ENCODE assay signal across 18 cellular contexts in the genomic region with DNA sequence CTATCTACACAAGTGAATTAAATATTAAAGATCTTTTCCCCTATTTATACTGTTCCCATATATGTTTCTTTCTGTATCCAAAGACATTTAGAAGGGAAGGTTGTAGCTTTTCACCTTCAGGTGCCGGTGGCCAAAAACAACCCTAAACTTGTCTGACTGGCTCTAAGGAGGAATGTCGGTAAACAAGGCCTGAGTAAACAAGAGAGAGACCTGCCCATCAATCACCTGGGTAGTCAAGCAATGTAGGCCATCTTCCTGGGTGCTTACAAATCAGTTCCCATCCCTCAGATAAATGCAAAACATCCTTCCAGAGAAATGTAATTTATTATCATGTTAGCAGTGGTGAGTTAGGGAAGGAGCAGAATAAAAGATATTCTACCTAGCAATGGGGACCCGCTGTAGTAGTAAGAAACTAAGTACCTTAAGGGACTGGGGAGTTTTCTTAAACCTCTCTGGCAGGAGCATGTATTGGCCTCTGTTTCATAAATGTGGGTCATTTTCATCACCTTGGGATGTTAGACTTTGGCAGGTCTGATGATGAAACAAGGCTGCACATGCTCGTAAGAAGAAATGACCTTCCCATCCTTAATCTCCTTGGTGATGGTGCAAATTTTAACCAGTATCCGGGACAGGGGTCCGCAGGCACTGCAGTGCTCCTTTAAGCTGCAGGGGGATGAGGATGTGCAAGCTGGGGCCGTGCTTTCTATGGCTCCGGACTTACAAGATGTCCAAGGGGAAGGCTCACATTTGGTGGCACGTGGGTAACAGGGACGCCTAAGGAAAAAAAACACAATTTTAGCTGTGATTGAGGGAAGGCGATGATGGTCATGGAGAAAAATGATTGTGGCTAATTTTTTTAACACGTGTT. TPM values are rescaled to one million over a fixed set of nuclear protein-coding genes. Genes with fewer than 3 reads are reported as not detected.
DNase-seq lines count a peak whose midpoint lies in the region; ATAC-seq and TF ChIP-seq lines count a peak whose summit lies in the region.
"Had no signal": no experiment of that assay in that cellular context is flagged by ENCODE, and none has a peak within 500 bp of the region (broad histone marks: within the 10 kb centered on the region; RNA-seq: fewer than 3 reads in every experiment).

No MANE protein-coding gene starts in this region.

- no peak for DNase-seq in HFFc6
- DNase-seq in RWPE1 (ENCODE audit: low spot score), result peak; percentile 54
- peak; percentile 42 for DNase-seq in iPS-NIHi11 (ENCODE audit: low spot score)
- DNase-seq in cortex of kidney (lab: John Stamatoyannopoulos, UW), result no peak
- no peak for DNase-seq in left cardiac atrium
- DNase-seq: activated CD4-positive, alpha-beta T cell treated with anti-CD3 and anti-CD28 coated beads, Interleukin-2, amount 10 ng/mL, durations not matched to agents 24 days and 14 days; activated T-cell treated with anti-CD3 and anti-CD28 coated beads, Interleukin-2, amount 50 U/mL, for 48 hours; NCI-H1048; NCI-H446; Peyer's patch; right cardiac atrium; stimulated activated naive CD4-positive, alpha-beta T cell treated with Interleukin-2 at 50 U/mL for 16 hours had no signal

- no peak overlapping the region for H3K4me2 ChIP-seq in skeletal muscle satellite cell (ENCODE audit: low read length)

- peak overlapping the region; percentile 78 for H3K27ac Mint-ChIP-seq in HFFc6
- H3K27ac Mint-ChIP-seq: activated CD4-positive, alpha-beta T cell treated with anti-CD3 and anti-CD28 coated beads, Interleukin-2, amount 10 ng/mL, durations not matched to agents 24 days and 14 days; CD14-positive monocyte had no signal

- no peak for TF ChIP-seq CTCF in HFFc6 (IDR thresholded peaks at IDR 0.05)
- no peak for TF ChIP-seq CTCF in RWPE1 (conservative IDR thresholded peaks at IDR 0.05; ENCODE audit: low read depth)

- no peak overlapping the region for H3K4me3 ChIP-seq in skeletal muscle satellite cell (ENCODE audit: low read length)
- H3K4me3 ChIP-seq: Peyer's patch had no signal

- peaks cover 56% of the 10 kb centered on the region for H3K4me1 ChIP-seq in skeletal muscle satellite cell (ENCODE audit: control insufficient read depth, insufficient read depth, low read length)
- H3K4me1 ChIP-seq: Peyer's patch had no signal

- H3K9me3 ChIP-seq in skeletal muscle satellite cell (replicated peaks; ENCODE audit: low read length), result no peaks in the 10 kb centered on the region
- H3K9me3 ChIP-seq: Peyer's patch had no signal

- peaks cover 3% of the 10 kb centered on the region; the same call in 1 of the 2 replicates for H3K36me3 Mint-ChIP-seq in HFFc6 (ENCODE audit: low read depth)
- H3K36me3 Mint-ChIP-seq: CD14-positive monocyte had no signal

- no peaks in the 10 kb centered on the region for H3K36me3 ChIP-seq in skeletal muscle satellite cell (ENCODE audit: insufficient read depth, low read length)
- H3K36me3 ChIP-seq: Peyer's patch had no signal

- H3K4me1 Mint-ChIP-seq in HFFc6 (ENCODE audit: low read depth), result peaks cover 85% of the 10 kb centered on the region

- no peaks in the 10 kb centered on the region for H3K27me3 ChIP-seq in skeletal muscle satellite cell (ENCODE audit: control insufficient read depth, insufficient read depth, low read length)
- H3K27me3 ChIP-seq: Peyer's patch had no signal

- peak overlapping the region; percentile 84 for H3K9ac ChIP-seq in skeletal muscle satellite cell (ENCODE audit: low read depth, low read length)

- POLR2A ChIA-PET in RWPE1 (lab: Yijun Ruan, JAX; ENCODE audit: low non-redundant PET), result no interaction called here

- CTCF ChIA-PET in RWPE1 (lab: Yijun Ruan, JAX), result no interaction called here

- H3K27me3 Mint-ChIP-seq in HFFc6 (ENCODE audit: insufficient read depth), result no peaks in the 10 kb centered on the region

- H3K4me3 Mint-ChIP-seq in HFFc6, result no peak overlapping the region
- H3K4me3 Mint-ChIP-seq: activated CD4-positive, alpha-beta T cell treated with anti-CD3 and anti-CD28 coated beads, Interleukin-2, amount 10 ng/mL, durations not matched to agents 24 days and 14 days; CD14-positive monocyte had no signal

- H3K9me3 Mint-ChIP-seq in HFFc6, result no peaks in the 10 kb centered on the region
- H3K9me3 Mint-ChIP-seq: activated CD4-positive, alpha-beta T cell treated with anti-CD3 and anti-CD28 coated beads, Interleukin-2, amount 10 ng/mL, durations not matched to agents 24 days and 14 days had no signal

- no peak overlapping the region for H3K27ac ChIP-seq in RWPE1
- H3K27ac ChIP-seq: Peyer's patch had no signal

- ATAC-seq in GM18519 (IDR thresholded peaks at IDR 0.05; ENCODE audit: low FRiP score, unreplicated experiment) (no peak), left cardiac atrium (no peak), HG02623 (IDR thresholded peaks at IDR 0.05; ENCODE audit: unreplicated experiment) (no peak)
- ATAC-seq: right cardiac atrium had no signal

- intact Hi-C loops in left cardiac atrium (cut with DNase I), result no loop called here

RNA-seq across cellular contexts. Expression of a gene that starts 8.4 kb away (rescaled TPM):
- total RNA-seq in HFFc6 (2021; fragmentation: NEBNext Ultra II Directional; extraction: Animal tissue kit (Norgen Biotek cat#: 25700)), result not detected
- not detected in 2 replicates for total RNA-seq in skeletal muscle satellite cell (2012; rRNA removed)
- total RNA-seq in left cardiac atrium, result not detected
- total RNA-seq: activated CD4-positive, alpha-beta T cell treated with anti-CD3 and anti-CD28 coated beads, Interleukin-2, amount 10 ng/mL, durations not matched to agents 24 days and 14 days; HT1080; Peyer's patch; right cardiac atrium; T-helper 2 cell treated with Interferon-gamma antibody and Interleukin-4, amounts not matched to agents 100 ng/mL and 5 ng/mL, for 36 hours had no signal

RNA-seq across cellular contexts. Expression of a gene that starts 20.9 kb away (rescaled TPM):
- under 1 TPM in 1 of 6 experiments, not detected in 5; 0.14 TPM for total RNA-seq in HFFc6 (2021; fragmentation: NEBNext Ultra II Directional; extraction: Animal tissue kit (Norgen Biotek cat#: 25700))
- not detected in 2 replicates for total RNA-seq in skeletal muscle satellite cell (2012; rRNA removed)
- total RNA-seq in left cardiac atrium, result under 1 TPM in 1 of 2 donors, not detected in 1; 0.29 TPM
- total RNA-seq: activated CD4-positive, alpha-beta T cell treated with anti-CD3 and anti-CD28 coated beads, Interleukin-2, amount 10 ng/mL, durations not matched to agents 24 days and 14 days; HT1080; right cardiac atrium; T-helper 2 cell treated with Interferon-gamma antibody and Interleukin-4, amounts not matched to agents 100 ng/mL and 5 ng/mL, for 36 hours had no signal

RNA-seq across cellular contexts. Expression of a gene that starts 25.8 kb away (rescaled TPM):
- not detected for total RNA-seq in HFFc6 (2021; fragmentation: NEBNext Ultra II Directional; extraction: Animal tissue kit (Norgen Biotek cat#: 25700))
- not detected in 2 replicates for total RNA-seq in skeletal muscle satellite cell (2012; rRNA removed)
- total RNA-seq in left cardiac atrium, result not detected
- total RNA-seq: activated CD4-positive, alpha-beta T cell treated with anti-CD3 and anti-CD28 coated beads, Interleukin-2, amount 10 ng/mL, durations not matched to agents 24 days and 14 days; HT1080; right cardiac atrium; T-helper 2 cell treated with Interferon-gamma antibody and Interleukin-4, amounts not matched to agents 100 ng/mL and 5 ng/mL, for 36 hours had no signal

RNA-seq across cellular contexts. Expression of a gene that starts 35.6 kb away (rescaled TPM):
- total RNA-seq in HFFc6 (2021; fragmentation: NEBNext Ultra II Directional; extraction: Animal tissue kit (Norgen Biotek cat#: 25700)), result not detected
- not detected in 2 replicates for total RNA-seq in skeletal muscle satellite cell (2012; rRNA removed)
- total RNA-seq in left cardiac atrium, result not detected
- total RNA-seq: activated CD4-positive, alpha-beta T cell treated with anti-CD3 and anti-CD28 coated beads, Interleukin-2, amount 10 ng/mL, durations not matched to agents 24 days and 14 days; HT1080; Peyer's patch; right cardiac atrium; T-helper 2 cell treated with Interferon-gamma antibody and Interleukin-4, amounts not matched to agents 100 ng/mL and 5 ng/mL, for 36 hours had no signal

RNA-seq across cellular contexts. Expression of a gene that starts 41.4 kb away (rescaled TPM):
- total RNA-seq in HFFc6 (2021; fragmentation: NEBNext Ultra II Directional; extraction: Animal tissue kit (Norgen Biotek cat#: 25700)), result not detected
- not detected in 2 replicates for total RNA-seq in skeletal muscle satellite cell (2012; rRNA removed)
- not detected for total RNA-seq in left cardiac atrium
- total RNA-seq: activated CD4-positive, alpha-beta T cell treated with anti-CD3 and anti-CD28 coated beads, Interleukin-2, amount 10 ng/mL, durations not matched to agents 24 days and 14 days; HT1080; Peyer's patch; right cardiac atrium; T-helper 2 cell treated with Interferon-gamma antibody and Interleukin-4, amounts not matched to agents 100 ng/mL and 5 ng/mL, for 36 hours had no signal

Comparison
In these comparisons a context has a peak if more than half of its experiments do, and no peak if none do; other contexts are left out.
1. DNase-seq: peak in RWPE1 (single experiment) and iPS-NIHi11 (single experiment); none in HFFc6 (single experiment), cortex of kidney (single experiment) and left cardiac atrium (single experiment).